ENCODE assay signal across 1 cellular context in genomic region chr7:151707757-151708156, GRCh38.
TF ChIP-seq lines count a peak whose summit lies in the region.

No MANE protein-coding gene starts in this region.

TF ChIP-seq in GM23338, 12 proteins besides CTCF, POLR2A, EP300 and RAD21 (continued from another document):
- TF ChIP-seq ZNF462 (CRISPR knock-in tag; IDR thresholded peaks at IDR 0.05) (no peak), NANOG (IDR thresholded peaks at IDR 0.05; ENCODE audit: borderline replicate concordance) (no peak), EZH2 (IDR thresholded peaks at IDR 0.05; ENCODE audit: low read depth, unreplicated experiment) (no peak), ZNF331 (CRISPR knock-in tag; IDR thresholded peaks at IDR 0.05; ENCODE audit: low read depth) (no peak), JUNB (IDR thresholded peaks at IDR 0.05; ENCODE audit: unreplicated experiment) (no peak), POLR2AphosphoS5 (IDR thresholded peaks at IDR 0.05; ENCODE audit: low read depth) (no peak)
